In genomic region chrX:43813898-43814297, GRCh38 we compare ENCODE assay signal across 9 cellular contexts.
DNase-seq lines count a peak whose midpoint lies in the region; ATAC-seq and TF ChIP-seq lines count a peak whose summit lies in the region.
"Had no signal": no experiment of that assay in that cellular context is flagged by ENCODE, and none has a peak within 500 bp of the region (broad histone marks: within the 10 kb centered on the region; RNA-seq: fewer than 3 reads in every experiment).

No MANE protein-coding gene starts in this region.

- no peak for ATAC-seq in GM18870 (IDR thresholded peaks at IDR 0.05; ENCODE audit: unreplicated experiment)

- TF ChIP-seq POLR2A in Peyer's patch (IDR thresholded peaks at IDR 0.05), result no peak

- peak; percentile 31 for DNase-seq in H4 (ENCODE audit: low spot score)
- DNase-seq in T-helper 2 cell treated with Interferon-gamma antibody and Interleukin-4, amounts not matched to agents 5 μg/mL and 100 μg/mL, for 36 hours (ENCODE audit: low spot score), result peak; percentile 38
- peak; percentile 10 for DNase-seq in fibroblast of villous mesenchyme (ENCODE audit: low read depth)
- no peak for DNase-seq in Peyer's patch
- no peak for DNase-seq in T1000 (lab: John Stamatoyannopoulos, UW)
- DNase-seq in KG1 (lab: John Stamatoyannopoulos, UW), result no peak

- H3K27ac ChIP-seq in C4-2B (no peak overlapping the region), Peyer's patch (no peak overlapping the region)

- peaks cover 42% of the 10 kb centered on the region for H3K4me1 Mint-ChIP-seq in T-helper 2 cell treated with Interferon-gamma antibody and Interleukin-4, amounts not matched to agents 5 μg/mL and 100 μg/mL, for 36 hours (ENCODE audit: low read depth)
- H3K4me1 Mint-ChIP-seq: IgD-negative memory B cell had no signal

- peaks cover 10% of the 10 kb centered on the region for H3K9me3 Mint-ChIP-seq in T-helper 2 cell treated with Interferon-gamma antibody and Interleukin-4, amounts not matched to agents 5 μg/mL and 100 μg/mL, for 36 hours

- no peaks in the 10 kb centered on the region for H3K4me1 ChIP-seq in Peyer's patch

- H3K4me3 ChIP-seq in fibroblast of villous mesenchyme (ENCODE audit: low read depth, low read length), result no peak overlapping the region
- no peak overlapping the region for H3K4me3 ChIP-seq in Peyer's patch

- TF ChIP-seq CTCF in C4-2B (conservative IDR thresholded peaks at IDR 0.05) (peak; percentile 52), fibroblast of villous mesenchyme (IDR thresholded peaks at IDR 0.05; ENCODE audit: insufficient read depth, low read depth, low read length) (peak; percentile 15), Peyer's patch (IDR thresholded peaks at IDR 0.05) (peak in 1 of 6 experiments; percentile 10)

- H3K36me3 Mint-ChIP-seq in T-helper 2 cell treated with Interferon-gamma antibody and Interleukin-4, amounts not matched to agents 5 μg/mL and 100 μg/mL, for 36 hours (ENCODE audit: low read depth), result peaks cover 14% of the 10 kb centered on the region
- H3K36me3 Mint-ChIP-seq: IgD-negative memory B cell had no signal

- H3K9me3 ChIP-seq in Peyer's patch, result no peaks in the 10 kb centered on the region

- H3K4me3 Mint-ChIP-seq in T-helper 2 cell treated with Interferon-gamma antibody and Interleukin-4, amounts not matched to agents 5 μg/mL and 100 μg/mL, for 36 hours, result peak overlapping the region; percentile 32
- H3K4me3 Mint-ChIP-seq: IgD-negative memory B cell had no signal

- H3K36me3 ChIP-seq in Peyer's patch, result no peaks in the 10 kb centered on the region

- H3K27ac Mint-ChIP-seq in T-helper 2 cell treated with Interferon-gamma antibody and Interleukin-4, amounts not matched to agents 5 μg/mL and 100 μg/mL, for 36 hours, result peak overlapping the region; percentile 83
- H3K27ac Mint-ChIP-seq: IgD-negative memory B cell had no signal

- no peaks in the 10 kb centered on the region for H3K27me3 ChIP-seq in Peyer's patch

- no peaks in the 10 kb centered on the region for H3K27me3 Mint-ChIP-seq in T-helper 2 cell treated with Interferon-gamma antibody and Interleukin-4, amounts not matched to agents 5 μg/mL and 100 μg/mL, for 36 hours (ENCODE audit: low read depth)

Comparison
In these comparisons a context has a peak if more than half of its experiments do, and no peak if none do; other contexts are left out.
1. DNase-seq: peak in H4 (single experiment), T-helper 2 cell treated with Interferon-gamma antibody and Interleukin-4, amounts not matched to agents 5 μg/mL and 100 μg/mL, for 36 hours (single experiment) and fibroblast of villous mesenchyme (single experiment); none in Peyer's patch (0 of 3), T1000 (single experiment) and KG1 (single experiment).